In genomic region chr11:17405232-17406005, GRCh38 we compare ENCODE assay signal across 8 cellular contexts. TPM values are rescaled to one million over a fixed set of nuclear protein-coding genes. Genes with fewer than 3 reads are reported as not detected.
DNase-seq lines count a peak whose midpoint lies in the region; ATAC-seq and TF ChIP-seq lines count a peak whose summit lies in the region.

No MANE protein-coding gene starts in this region.

- H3K36me3 ChIP-seq in body of pancreas (replicated peaks in 1 of 2; ENCODE audit: insufficient read depth in 1 of 2, low read depth in 2 of 2), result no peaks in the 10 kb centered on the region
- no peaks in the 10 kb centered on the region for H3K36me3 ChIP-seq in left lung
- H3K36me3 ChIP-seq in aorta (ENCODE audit: control insufficient read depth in 1 of 2, insufficient read depth in 2 of 2, low read length in 1 of 2), result no peaks in the 10 kb centered on the region

- TF ChIP-seq POLR2A in body of pancreas (IDR thresholded peaks at IDR 0.05), result peak in 2 of 3 donors; percentile 38 to 50

- no peak overlapping the region for H3K4me3 ChIP-seq in body of pancreas
- H3K4me3 ChIP-seq in left lung, result no peak overlapping the region
- H3K4me3 ChIP-seq in aorta (ENCODE audit: low read length in 2 of 2), result no peak overlapping the region

- H3K27me3 ChIP-seq in body of pancreas (no peaks in the 10 kb centered on the region), left lung (no peaks in the 10 kb centered on the region), aorta (ENCODE audit: control insufficient read depth in 1 of 2, insufficient read depth in 2 of 2, low read length in 1 of 2) (no peaks in the 10 kb centered on the region)

- H3K27ac ChIP-seq in body of pancreas, result peak overlapping the region; percentile 83 to 97 (median 87)
- peak overlapping the region; percentile 67 to 72 for H3K27ac ChIP-seq in left lung
- no peak overlapping the region for H3K27ac ChIP-seq in aorta (ENCODE audit: low read depth in 1 of 2, low read length in 2 of 2)

- no peaks in the 10 kb centered on the region for H3K9me3 ChIP-seq in body of pancreas
- no peaks in the 10 kb centered on the region for H3K9me3 ChIP-seq in left lung
- H3K9me3 ChIP-seq in aorta (ENCODE audit: control insufficient read depth, low read length), result no peaks in the 10 kb centered on the region

- ATAC-seq in body of pancreas, result peak; percentile 98
- ATAC-seq in left lung, result peak; percentile 90
- peak; percentile 77 for ATAC-seq in aorta (ENCODE audit: low FRiP score)
- no peak for ATAC-seq in GM18517 (IDR thresholded peaks at IDR 0.05; ENCODE audit: unreplicated experiment)

- intact Hi-C loops in body of pancreas (cut with DNase I), result no loop called here
- intact Hi-C loops in left lung (cut with DNase I), result no loop called here
- intact Hi-C loops in aorta (cut with DNase I), result no loop called here

- H3K4me1 ChIP-seq in body of pancreas (peaks cover 26% of the 10 kb centered on the region), left lung (peaks cover 16 to 18% of the 10 kb centered on the region in 2 donors), aorta (ENCODE audit: control insufficient read depth in 1 of 2, insufficient read depth in 2 of 2, low read length in 2 of 2) (peaks cover 0 to 4% of the 10 kb centered on the region in 2 donors)

- DNase-seq in D341Med (ENCODE audit: low spot score), result peak; percentile 70
- DNase-seq in HT1080 (ENCODE audit: low read depth), result peak; percentile 42
- peak; percentile 93 to 97 (median 95) for DNase-seq in body of pancreas
- peak; percentile 30 to 75 for DNase-seq in left lung
- DNase-seq in aorta, result peak; percentile 87 to 93
- no peak for DNase-seq in dedifferentiated amniotic fluid mesenchymal stem cell (ENCODE audit: extremely low spot score)
- DNase-seq in activated CD4-positive, alpha-beta T cell treated with anti-CD3 and anti-CD28 coated beads for 4 hours, result no peak

- WGBS in body of pancreas, 2 donors, result 33 to 57% methylated on average over 13 to 14 of the region's 15 CpGs
- 38 to 41% methylated on average over 15 of the region's 15 CpGs for WGBS in aorta, 2 donors

- TF ChIP-seq CTCF in body of pancreas (IDR thresholded peaks at IDR 0.05) (peak in 6 of 7 experiments; percentile 17 to 69 (median 63)), left lung (IDR thresholded peaks at IDR 0.05) (peak in 1 of 2 donors; percentile 32)

RNA-seq across cellular contexts. Expression of gene KCNJ11, which starts 17.0 kb away (rescaled TPM):
- 0.33 and 0.82 TPM in 2 replicates for total RNA-seq in HT1080 (2014; rRNA removed; shearing (Covaris generic))
- 0.36 and 0.43 TPM in 2 replicates for polyA plus RNA-seq in HT1080 (2015; cell fraction: cytosol; rRNA removed)
- 0.33 and 0.48 TPM in 2 replicates for polyA plus RNA-seq in HT1080 (2015; cell fraction: nucleus; rRNA removed)
- total RNA-seq in body of pancreas (10 to 100 TPM in 1 of 2 donors, 1 to 10 TPM in 1; 7.6 to 39.4 TPM), left lung (1 to 10 TPM; 1.8 to 7.2 TPM), aorta (1 to 10 TPM; 1.0 to 1.3 TPM)
- polyA plus RNA-seq in aorta, result 1 to 10 TPM; 1.6 to 3.8 TPM

RNA-seq across cellular contexts. Expression of gene NCR3LG1, which starts 53.8 kb away (rescaled TPM):
- 0.27 and 0.53 TPM in 2 replicates for total RNA-seq in HT1080 (2014; rRNA removed; shearing (Covaris generic))
- 0.58 and 0.78 TPM in 2 replicates for polyA plus RNA-seq in HT1080 (2015; cell fraction: cytosol; rRNA removed)
- 2.2 and 2.6 TPM in 2 replicates for polyA plus RNA-seq in HT1080 (2015; cell fraction: nucleus; rRNA removed)
- 1 to 10 TPM in 1 of 2 donors, under 1 TPM in 1; under 0.01 to 2.6 TPM for total RNA-seq in body of pancreas
- total RNA-seq in left lung, result 1 to 10 TPM; 4.3 to 9.8 TPM
- 1 to 10 TPM; 2.9 to 3.2 TPM for total RNA-seq in aorta
- polyA plus RNA-seq in aorta, result under 1 TPM; 0.38 to 0.74 TPM

Comparison
In these comparisons a context has a peak if more than half of its experiments do, and no peak if none do; other contexts are left out.
1. DNase-seq: peak in D341Med (single experiment), HT1080 (single experiment), body of pancreas (4 of 4), left lung (2 of 2) and aorta (2 of 2); none in dedifferentiated amniotic fluid mesenchymal stem cell (single experiment) and activated CD4-positive, alpha-beta T cell treated with anti-CD3 and anti-CD28 coated beads for 4 hours (0 of 2).
2. H3K27ac ChIP-seq: peak in body of pancreas (4 of 4) and left lung (2 of 2); none in aorta (0 of 2).